In genomic region chr12:87848248-87848868, GRCh38 we compare ENCODE assay signal across 8 cellular contexts.
A peak's percentile ranks its signal among the peaks of the same experiment; 100 is the strongest.
DNase-seq lines count a peak whose midpoint lies in the region; ATAC-seq, FAIRE-seq and TF ChIP-seq lines count a peak whose summit lies in the region.

No MANE protein-coding gene starts in this region.

- no peak overlapping the region for H3K4me3 Mint-ChIP-seq in astrocyte (ENCODE audit: unreplicated experiment)
- H3K4me3 Mint-ChIP-seq in activated CD8-positive, alpha-beta memory T cell treated with anti-CD3 and anti-CD28 coated beads, Interleukin-2, amount 10 ng/mL, durations not matched to agents 7 days and 5 days = no peak overlapping the region

- H3K27ac ChIP-seq in astrocyte (ENCODE audit: low read depth, low read length) (no peak overlapping the region), thyroid gland (no peak overlapping the region)

- H3K4me2 ChIP-seq in astrocyte (ENCODE audit: low read length) = no peak overlapping the region

- H3K27me3 ChIP-seq in BE2C = no peaks in the 10 kb centered on the region
- no peaks in the 10 kb centered on the region for H3K27me3 ChIP-seq in astrocyte (ENCODE audit: insufficient read depth, low read length)
- H3K27me3 ChIP-seq in thyroid gland = no peaks in the 10 kb centered on the region

- no peak for TF ChIP-seq POLR2A in thyroid gland (IDR thresholded peaks at IDR 0.05)

- TF ChIP-seq CTCF in BE2C (IDR thresholded peaks at IDR 0.05; ENCODE audit: low read depth, low read length) (peak; percentile 85), astrocyte (IDR thresholded peaks at IDR 0.05; ENCODE audit: insufficient read depth, low read depth, low read length) (peak; percentile 90), thyroid gland (IDR thresholded peaks at IDR 0.05) (peak; percentile 40 to 81 (median 76))

- H3K4me1 ChIP-seq in BE2C = peaks cover 9% of the 10 kb centered on the region
- H3K4me1 ChIP-seq in astrocyte (ENCODE audit: insufficient read depth, low read length) = no peaks in the 10 kb centered on the region
- no peaks in the 10 kb centered on the region for H3K4me1 ChIP-seq in thyroid gland

- H3K4me3 ChIP-seq in BE2C (ENCODE audit: low read depth, low read length) = no peak overlapping the region
- H3K4me3 ChIP-seq in astrocyte (ENCODE audit: insufficient read depth, low read depth, low read length) = no peak overlapping the region
- no peak overlapping the region for H3K4me3 ChIP-seq in thyroid gland (replicated peaks in 1 of 3)

- H2AFZ ChIP-seq in astrocyte (ENCODE audit: low read depth, low read length) = no peak overlapping the region

- WGBS in thyroid gland, 2 donors = 17% methylated on average over 2 of the region's 2 CpGs

- no peak overlapping the region for H3K27ac Mint-ChIP-seq in astrocyte (ENCODE audit: unreplicated experiment)
- H3K27ac Mint-ChIP-seq in activated CD8-positive, alpha-beta memory T cell treated with anti-CD3 and anti-CD28 coated beads, Interleukin-2, amount 10 ng/mL, durations not matched to agents 7 days and 5 days = no peak overlapping the region

- no peaks in the 10 kb centered on the region for H3K27me3 Mint-ChIP-seq in astrocyte (ENCODE audit: low read depth, unreplicated experiment)
- no peaks in the 10 kb centered on the region for H3K27me3 Mint-ChIP-seq in activated CD8-positive, alpha-beta memory T cell treated with anti-CD3 and anti-CD28 coated beads, Interleukin-2, amount 10 ng/mL, durations not matched to agents 7 days and 5 days

- no peaks in the 10 kb centered on the region for H3K9me3 Mint-ChIP-seq in astrocyte (ENCODE audit: unreplicated experiment)
- H3K9me3 Mint-ChIP-seq in activated CD8-positive, alpha-beta memory T cell treated with anti-CD3 and anti-CD28 coated beads, Interleukin-2, amount 10 ng/mL, durations not matched to agents 7 days and 5 days (ENCODE audit: low read depth) = no peaks in the 10 kb centered on the region

- no peaks in the 10 kb centered on the region for H3K36me3 ChIP-seq in BE2C
- H3K36me3 ChIP-seq in astrocyte (ENCODE audit: insufficient read depth, low read length) = no peaks in the 10 kb centered on the region
- no peaks in the 10 kb centered on the region for H3K36me3 ChIP-seq in thyroid gland

- no peaks in the 10 kb centered on the region for H3K4me1 Mint-ChIP-seq in astrocyte (ENCODE audit: low read depth, unreplicated experiment)
- H3K4me1 Mint-ChIP-seq in activated CD8-positive, alpha-beta memory T cell treated with anti-CD3 and anti-CD28 coated beads, Interleukin-2, amount 10 ng/mL, durations not matched to agents 7 days and 5 days = no peaks in the 10 kb centered on the region

- no peaks in the 10 kb centered on the region for H3K9me3 ChIP-seq in BE2C
- H3K9me3 ChIP-seq in astrocyte (ENCODE audit: insufficient read depth, low read depth, low read length) = no peaks in the 10 kb centered on the region
- H3K9me3 ChIP-seq in thyroid gland = no peaks in the 10 kb centered on the region

- ATAC-seq in GM18520 (IDR thresholded peaks at IDR 0.05; ENCODE audit: unreplicated experiment) (peak; percentile 50), HG03196 (IDR thresholded peaks at IDR 0.05; ENCODE audit: unreplicated experiment) (peak; percentile 78)
- ATAC-seq in activated CD8-positive, alpha-beta memory T cell treated with anti-CD3 and anti-CD28 coated beads, Interleukin-2, amount 10 ng/mL, durations not matched to agents 7 days and 5 days = no peak

- peak; percentile 31 for DNase-seq in BE2C
- peak; percentile 74 for DNase-seq in NCI-H446 treated with DMSO at 0.1 percent for 48 hours (lab: John Stamatoyannopoulos, UW)
- DNase-seq in astrocyte (ENCODE audit: low read depth) = peak; percentile 51
- peak; percentile 85 for DNase-seq in iris pigment epithelial cell (ENCODE audit: low read depth)
- no peak for DNase-seq in thyroid gland
- DNase-seq in activated CD8-positive, alpha-beta memory T cell treated with anti-CD3 and anti-CD28 coated beads, Interleukin-2, amount 10 ng/mL, durations not matched to agents 7 days and 5 days = no peak

- H3K9ac ChIP-seq in astrocyte (ENCODE audit: low read length) = no peak overlapping the region

- H3K36me3 Mint-ChIP-seq in astrocyte (ENCODE audit: low read depth, unreplicated experiment) = no peaks in the 10 kb centered on the region
- no peaks in the 10 kb centered on the region for H3K36me3 Mint-ChIP-seq in activated CD8-positive, alpha-beta memory T cell treated with anti-CD3 and anti-CD28 coated beads, Interleukin-2, amount 10 ng/mL, durations not matched to agents 7 days and 5 days

- intact Hi-C loops in thyroid gland (cut with DNase I) = no loop called here

- H3K79me2 ChIP-seq in astrocyte (ENCODE audit: insufficient read depth, low read length) = no peaks in the 10 kb centered on the region

- H4K20me1 ChIP-seq in astrocyte (ENCODE audit: insufficient read depth, low read length) = no peaks in the 10 kb centered on the region

- CTCF ChIA-PET in activated CD8-positive, alpha-beta memory T cell treated with anti-CD3 and anti-CD28 coated beads, Interleukin-2, amount 10 ng/mL, durations not matched to agents 7 days and 5 days (lab: Charles Lee) = interaction anchor here (1.2 to 1.6 kb wide), 5 partner anchors 8 to 14 kb away, joined by 3 to 4 read pairs (median 3); no protein-coding TSS in a partner anchor

- FAIRE-seq in astrocyte (lab: Jason Lieb, UNC) = peak; percentile 66

Comparison
In these comparisons a context has a peak if more than half of its experiments do, and no peak if none do; other contexts are left out.
1. DNase-seq: peak in BE2C (single experiment), NCI-H446 treated with DMSO at 0.1 percent for 48 hours (single experiment), astrocyte (single experiment) and iris pigment epithelial cell (single experiment); none in thyroid gland (0 of 2) and activated CD8-positive, alpha-beta memory T cell treated with anti-CD3 and anti-CD28 coated beads, Interleukin-2, amount 10 ng/mL, durations not matched to agents 7 days and 5 days (single experiment).
2. Peak in every context shown above with its lines, with median percentiles within 50 percentile points of each other: CTCF ChIP-seq.